ENCODE assay signal across 16 cellular contexts in genomic region chr4:140811429-140811828, GRCh38. TPM values are rescaled to one million over a fixed set of nuclear protein-coding genes. Genes with fewer than 3 reads are reported as not detected.
DNase-seq lines count a peak whose midpoint lies in the region; ATAC-seq and TF ChIP-seq lines count a peak whose summit lies in the region.
"Had no signal": no experiment of that assay in that cellular context is flagged by ENCODE, and none has a peak within 500 bp of the region (broad histone marks: within the 10 kb centered on the region; RNA-seq: fewer than 3 reads in every experiment).

No MANE protein-coding gene starts in this region.

- H3K4me3 Mint-ChIP-seq in activated naive CD8-positive, alpha-beta T cell treated with anti-CD3 and anti-CD28 coated beads, Interleukin-2, amount 50 U/mL, for 24 hours = no peak overlapping the region
- no peak overlapping the region for H3K4me3 Mint-ChIP-seq in activated naive CD8-positive, alpha-beta T cell treated with anti-CD3 and anti-CD28 coated beads for 36 hours
- no peak overlapping the region for H3K4me3 Mint-ChIP-seq in WTC11
- H3K4me3 Mint-ChIP-seq: CD8-positive, alpha-beta memory T cell; H9 had no signal

- peaks cover 3% of the 10 kb centered on the region for H3K27me3 Mint-ChIP-seq in activated naive CD8-positive, alpha-beta T cell treated with anti-CD3 and anti-CD28 coated beads, Interleukin-2, amount 50 U/mL, for 24 hours
- peaks cover 16% of the 10 kb centered on the region for H3K27me3 Mint-ChIP-seq in activated naive CD8-positive, alpha-beta T cell treated with anti-CD3 and anti-CD28 coated beads for 36 hours
- H3K27me3 Mint-ChIP-seq in WTC11 (ENCODE audit: low read depth) = no peaks in the 10 kb centered on the region; the same call in 1 of the 2 replicates

- no peak for TF ChIP-seq CTCF in WTC11 (IDR thresholded peaks at IDR 0.05)
- TF ChIP-seq CTCF in tibial nerve (IDR thresholded peaks at IDR 0.05) = no peak

- DNase-seq in activated naive CD8-positive, alpha-beta T cell treated with anti-CD3 and anti-CD28 coated beads, Interleukin-2, amount 50 U/mL, for 24 hours = no peak
- DNase-seq in activated naive CD8-positive, alpha-beta T cell treated with anti-CD3 and anti-CD28 coated beads for 36 hours = no peak
- DNase-seq in NCI-H524 (lab: John Stamatoyannopoulos, UW) (peak; percentile 61 to 79), WTC11 (ENCODE audit: low spot score) (no peak), GOT3 (lab: John Stamatoyannopoulos, UW) (no peak), tibial nerve (ENCODE audit: low spot score in 2 of 2) (no peak), NCI-H748 (lab: John Stamatoyannopoulos, UW; ENCODE audit: unreplicated experiment) (no peak)
- DNase-seq: 8988T; CD8-positive, alpha-beta memory T cell; DMS153; H9; NCI-H1930; RPMI8226; SIG-M5 had no signal

- peaks cover 7% of the 10 kb centered on the region for H3K4me1 Mint-ChIP-seq in activated naive CD8-positive, alpha-beta T cell treated with anti-CD3 and anti-CD28 coated beads, Interleukin-2, amount 50 U/mL, for 24 hours
- H3K4me1 Mint-ChIP-seq in activated naive CD8-positive, alpha-beta T cell treated with anti-CD3 and anti-CD28 coated beads for 36 hours = peaks cover 3% of the 10 kb centered on the region
- H3K4me1 Mint-ChIP-seq in WTC11 = peaks cover 11% of the 10 kb centered on the region
- H3K4me1 Mint-ChIP-seq: CD8-positive, alpha-beta memory T cell had no signal

- H3K36me3 Mint-ChIP-seq in activated naive CD8-positive, alpha-beta T cell treated with anti-CD3 and anti-CD28 coated beads, Interleukin-2, amount 50 U/mL, for 24 hours (ENCODE audit: low read depth) = no peaks in the 10 kb centered on the region
- no peaks in the 10 kb centered on the region for H3K36me3 Mint-ChIP-seq in activated naive CD8-positive, alpha-beta T cell treated with anti-CD3 and anti-CD28 coated beads for 36 hours
- no peaks in the 10 kb centered on the region for H3K36me3 Mint-ChIP-seq in WTC11
- H3K36me3 Mint-ChIP-seq: CD8-positive, alpha-beta memory T cell had no signal

- WGBS in tibial nerve, 2 donors = 65 to 68% methylated on average over 4 of the region's 4 CpGs

- H3K36me3 ChIP-seq in tibial nerve = no peaks in the 10 kb centered on the region

- no peak overlapping the region for H3K27ac ChIP-seq in tibial nerve
- H3K27ac ChIP-seq: HL-60 had no signal

- POLR2A ChIA-PET in WTC11 (lab: Charles Lee) = no interaction called here

- no peaks in the 10 kb centered on the region for H3K9me3 Mint-ChIP-seq in activated naive CD8-positive, alpha-beta T cell treated with anti-CD3 and anti-CD28 coated beads, Interleukin-2, amount 50 U/mL, for 24 hours
- no peaks in the 10 kb centered on the region for H3K9me3 Mint-ChIP-seq in activated naive CD8-positive, alpha-beta T cell treated with anti-CD3 and anti-CD28 coated beads for 36 hours
- H3K9me3 Mint-ChIP-seq in WTC11 = no peaks in the 10 kb centered on the region
- H3K9me3 Mint-ChIP-seq: H9 had no signal

- ATAC-seq in activated naive CD8-positive, alpha-beta T cell treated with anti-CD3 and anti-CD28 coated beads, Interleukin-2, amount 50 U/mL, for 24 hours = peak; percentile 28
- no peak for ATAC-seq in WTC11
- no peak for ATAC-seq in HG03354 (IDR thresholded peaks at IDR 0.05; ENCODE audit: poor library complexity, severe bottlenecking, unreplicated experiment)

- H3K4me1 ChIP-seq in tibial nerve = peaks cover 0 to 26% (median 14%) of the 10 kb centered on the region in 4 donors

- no peaks in the 10 kb centered on the region for H3K9me3 ChIP-seq in tibial nerve

- no peak overlapping the region for H3K27ac Mint-ChIP-seq in activated naive CD8-positive, alpha-beta T cell treated with anti-CD3 and anti-CD28 coated beads, Interleukin-2, amount 50 U/mL, for 24 hours
- no peak overlapping the region for H3K27ac Mint-ChIP-seq in activated naive CD8-positive, alpha-beta T cell treated with anti-CD3 and anti-CD28 coated beads for 36 hours
- H3K27ac Mint-ChIP-seq in WTC11 = no peak overlapping the region
- H3K27ac Mint-ChIP-seq: CD8-positive, alpha-beta memory T cell had no signal

- CTCF ChIA-PET in WTC11 (lab: Charles Lee) = interaction anchor here (1.0 kb wide), 1 partner anchor 55 kb away, joined by 4 read pairs; the partner anchor contains the start of gene TBC1D9

- H3K27me3 ChIP-seq in tibial nerve = no peaks in the 10 kb centered on the region

- no peak for TF ChIP-seq EP300 in tibial nerve (IDR thresholded peaks at IDR 0.05)

- no peak overlapping the region for H3K4me3 ChIP-seq in tibial nerve

- TF ChIP-seq POLR2A in tibial nerve (IDR thresholded peaks at IDR 0.05) = no peak

TF ChIP-seq in WTC11, 78 proteins besides CTCF, POLR2A, EP300 and RAD21:
- TF ChIP-seq GRHL2 (CRISPR knock-in tag; IDR thresholded peaks at IDR 0.05; ENCODE audit: insufficient replicate concordance, severe bottlenecking) (no peak), ZNF423 (CRISPR knock-in tag; IDR thresholded peaks at IDR 0.05) (0 out of 2 replicates have a peak, but pooled peaks have one; percentile 9)

RNA-seq across cellular contexts. Expression of gene TBC1D9, which starts 55.2 kb away (rescaled TPM):
- total RNA-seq in activated naive CD8-positive, alpha-beta T cell treated with anti-CD3 and anti-CD28 coated beads for 36 hours = under 1 TPM; 0.04 to 0.06 TPM
- total RNA-seq in WTC11 (2021) (0.57 to 0.73 TPM (median 0.70 TPM) in 3 replicates), tibial nerve (10 to 100 TPM; 18.4 to 23.7 (median 19.6) TPM)

Comparison
In these comparisons a context has a peak if more than half of its experiments do, and no peak if none do; other contexts are left out.
1. DNase-seq: peak in NCI-H524 (2 of 2); none in activated naive CD8-positive, alpha-beta T cell treated with anti-CD3 and anti-CD28 coated beads, Interleukin-2, amount 50 U/mL, for 24 hours (single experiment), activated naive CD8-positive, alpha-beta T cell treated with anti-CD3 and anti-CD28 coated beads for 36 hours (single experiment), WTC11 (single experiment), GOT3 (single experiment), tibial nerve (0 of 2) and NCI-H748 (single experiment).
2. RNA of gene TBC1D9, which starts 55.2 kb away (total RNA-seq): 18.4 to 23.7 TPM in tibial nerve; 0.57 to 0.73 TPM in WTC11 and 0.04 to 0.06 TPM in activated naive CD8-positive, alpha-beta T cell treated with anti-CD3 and anti-CD28 coated beads for 36 hours; every median in the first group is over 10 times any median in the second.